ENCODE assay signal across 8 cellular contexts in genomic region chr5:176536132-176536901, GRCh38. TPM values are rescaled to one million over a fixed set of nuclear protein-coding genes. Genes with fewer than 3 reads are reported as not detected.
DNase-seq lines count a peak whose midpoint lies in the region; TF ChIP-seq lines count a peak whose summit lies in the region.

No MANE protein-coding gene starts in this region.

- DNase-seq in NCI-H1417 (lab: John Stamatoyannopoulos, UW) (peak; percentile 57 to 82 (median 75)), NCI-H1417 treated with DMSO at 0.1 percent for 48 hours (lab: John Stamatoyannopoulos, UW) (no peak), HT-29 (ENCODE audit: low spot score) (peak; percentile 69), foreskin melanocyte (peak; percentile 74), neural progenitor cell (ENCODE audit: low spot score) (peak; percentile 93), stromal cell of bone marrow (ENCODE audit: low read depth) (peak; percentile 61)
- DNase-seq in activated naive CD4-positive, alpha-beta T cell (lab: John Stamatoyannopoulos, UW) = peak; percentile 41 to 83 (median 68)

- peak overlapping the region; percentile 91 for H3K4me2 ChIP-seq in neural progenitor cell

- H3K36me3 ChIP-seq in neural progenitor cell = no peaks in the 10 kb centered on the region

- peak overlapping the region; percentile 98 for H3K27ac ChIP-seq in neural progenitor cell

- peaks cover 48% of the 10 kb centered on the region for H4K20me1 ChIP-seq in neural progenitor cell (ENCODE audit: low read depth)

- TF ChIP-seq POLR2A in Raji (IDR thresholded peaks at IDR 0.05; ENCODE audit: insufficient read depth, low read depth, low read length) = peak; percentile 24; the same call in 1 of the 2 replicates

- peak overlapping the region; percentile 97 for H3K9ac ChIP-seq in neural progenitor cell

- peaks cover 18% of the 10 kb centered on the region for H3K4me1 ChIP-seq in neural progenitor cell

- no peaks in the 10 kb centered on the region for H3K9me3 Mint-ChIP-seq in neural progenitor cell

- peak overlapping the region; percentile 27 for H2AFZ ChIP-seq in neural progenitor cell (replicated peaks)

- peak overlapping the region; percentile 72 for H3K4me3 ChIP-seq in neural progenitor cell

- no peak for TF ChIP-seq CTCF in neural progenitor cell (IDR thresholded peaks at IDR 0.05)

- no peaks in the 10 kb centered on the region for H3K27me3 ChIP-seq in neural progenitor cell

- peak overlapping the region; percentile 99 for H3K4me3 Mint-ChIP-seq in neural progenitor cell

- H3K27me3 Mint-ChIP-seq in neural progenitor cell (ENCODE audit: insufficient read depth, low read depth) = peaks cover 11% of the 10 kb centered on the region

- H3F3A ChIP-seq in neural progenitor cell (ENCODE audit: low read depth) = peaks cover 15% of the 10 kb centered on the region

- no peaks in the 10 kb centered on the region for H3K9me3 ChIP-seq in neural progenitor cell (ENCODE audit: low read depth)

- peaks cover 40% of the 10 kb centered on the region for H3K4me1 Mint-ChIP-seq in neural progenitor cell

- H3K79me2 ChIP-seq in neural progenitor cell (ENCODE audit: low read depth) = peaks cover 57% of the 10 kb centered on the region

- H3K27ac Mint-ChIP-seq in neural progenitor cell = peak overlapping the region; percentile 97

- peaks cover 5% of the 10 kb centered on the region for H3K36me3 Mint-ChIP-seq in neural progenitor cell

RNA-seq across cellular contexts. Expression of gene RNF44, which starts 0.9 kb away (rescaled TPM):
- total RNA-seq in HT-29 (2014; rRNA removed; shearing (Covaris generic)) = 42.3 and 55.0 TPM in 2 replicates
- total RNA-seq in neural progenitor cell (ENCODE audit: low replicate concordance) = 11.7 and 38.7 TPM in 2 replicates

RNA-seq across cellular contexts. Expression of gene CDHR2, which starts 12.8 kb away (rescaled TPM):
- 0.16 and 0.20 TPM in 2 replicates for total RNA-seq in HT-29 (2014; rRNA removed; shearing (Covaris generic))
- total RNA-seq in neural progenitor cell (ENCODE audit: low replicate concordance) = not detected in 2 replicates
